ENCODE assay signal across 14 cellular contexts in genomic region chr15:88865498-88866099, GRCh38. TPM values are rescaled to one million over a fixed set of nuclear protein-coding genes. Genes with fewer than 3 reads are reported as not detected.
DNase-seq lines count a peak whose midpoint lies in the region; ATAC-seq, FAIRE-seq and TF ChIP-seq lines count a peak whose summit lies in the region.
"Had no signal": no experiment of that assay in that cellular context is flagged by ENCODE, and none has a peak within 500 bp of the region (broad histone marks: within the 10 kb centered on the region; RNA-seq: fewer than 3 reads in every experiment).

No MANE protein-coding gene starts in this region.

- peaks cover 0 to 34% of the 10 kb centered on the region in 2 donors for H3K27me3 Mint-ChIP-seq in stimulated activated naive B cell treated with anti-CD40 and anti-IgM and Interleukin-4, amounts not matched to agents 10 μg/mL and 1 μg/mL and 100 μg/mL, for 72 hours
- H3K27me3 Mint-ChIP-seq: IgD-negative memory B cell had no signal

- H3K4me3 ChIP-seq in bronchial epithelial cell (ENCODE audit: low read depth, low read length) (no peak overlapping the region), fibroblast of the aortic adventitia (ENCODE audit: low read depth, low read length) (no peak overlapping the region)
- H3K4me3 ChIP-seq: BLaER1, SK-N-MC had no signal

- DNase-seq in NCI-H226 (peak; percentile 61), bronchial epithelial cell (ENCODE audit: low read depth) (peak; percentile 47), fibroblast of the aortic adventitia (ENCODE audit: low read depth) (peak; percentile 28), SW480 (ENCODE audit: low spot score) (no peak)
- no peak for DNase-seq in stimulated activated naive B cell treated with anti-CD40 and anti-IgM and Interleukin-4, amounts not matched to agents 10 μg/mL and 1 μg/mL and 100 μg/mL, for 72 hours
- DNase-seq in effector CD8-positive, alpha-beta T cell (lab: John Stamatoyannopoulos, UW) = no peak
- DNase-seq: NCI-H1436 treated with DMSO at 0.1 percent for 48 hours, NCI-H2081 treated with DMSO at 0.1 percent for 48 hours, NCI-H345, NCI-H526 treated with DMSO at 0.1 percent for 48 hours had no signal

- H3K9me3 Mint-ChIP-seq in stimulated activated naive B cell treated with anti-CD40 and anti-IgM and Interleukin-4, amounts not matched to agents 10 μg/mL and 1 μg/mL and 100 μg/mL, for 72 hours = no peaks in the 10 kb centered on the region
- H3K9me3 Mint-ChIP-seq: IgD-negative memory B cell had no signal

- no peak for TF ChIP-seq CTCF in bronchial epithelial cell (IDR thresholded peaks at IDR 0.05; ENCODE audit: insufficient read depth, low read length, severe bottlenecking)
- no peak for TF ChIP-seq CTCF in fibroblast of the aortic adventitia (IDR thresholded peaks at IDR 0.05; ENCODE audit: insufficient read depth, low read length)

- no peaks in the 10 kb centered on the region for H3K36me3 Mint-ChIP-seq in stimulated activated naive B cell treated with anti-CD40 and anti-IgM and Interleukin-4, amounts not matched to agents 10 μg/mL and 1 μg/mL and 100 μg/mL, for 72 hours
- H3K36me3 Mint-ChIP-seq: IgD-negative memory B cell had no signal

- no peaks in the 10 kb centered on the region for H3K4me1 Mint-ChIP-seq in stimulated activated naive B cell treated with anti-CD40 and anti-IgM and Interleukin-4, amounts not matched to agents 10 μg/mL and 1 μg/mL and 100 μg/mL, for 72 hours
- H3K4me1 Mint-ChIP-seq: IgD-negative memory B cell had no signal

- no peaks in the 10 kb centered on the region for H3K27me3 ChIP-seq in bronchial epithelial cell (ENCODE audit: control insufficient read depth, insufficient read depth, low read length)
- H3K27me3 ChIP-seq: BLaER1 had no signal

- no peaks in the 10 kb centered on the region for H3K36me3 ChIP-seq in bronchial epithelial cell (ENCODE audit: control insufficient read depth, insufficient read depth, low read length)
- H3K36me3 ChIP-seq: BLaER1 had no signal

- ATAC-seq in stimulated activated naive B cell treated with anti-CD40 and anti-IgM and Interleukin-4, amounts not matched to agents 10 μg/mL and 1 μg/mL and 100 μg/mL, for 72 hours (replicated peaks) = no peak
- no peak for ATAC-seq in GM21360 (IDR thresholded peaks at IDR 0.05; ENCODE audit: unreplicated experiment)

- H3K4me3 Mint-ChIP-seq in stimulated activated naive B cell treated with anti-CD40 and anti-IgM and Interleukin-4, amounts not matched to agents 10 μg/mL and 1 μg/mL and 100 μg/mL, for 72 hours = no peak overlapping the region
- H3K4me3 Mint-ChIP-seq: IgD-negative memory B cell had no signal

- no peak for FAIRE-seq in bronchial epithelial cell (lab: Jason Lieb, UNC)

- H3K27ac Mint-ChIP-seq in stimulated activated naive B cell treated with anti-CD40 and anti-IgM and Interleukin-4, amounts not matched to agents 10 μg/mL and 1 μg/mL and 100 μg/mL, for 72 hours = peak overlapping the region; percentile 40
- H3K27ac Mint-ChIP-seq: IgD-negative memory B cell had no signal

RNA-seq across cellular contexts. Expression of gene HAPLN3, which starts 29.7 kb away (rescaled TPM):
- total RNA-seq in bronchial epithelial cell (1.1 and 1.7 TPM in 2 replicates), fibroblast of the aortic adventitia (ENCODE audit: low replicate concordance) (2.8 and 14.6 TPM in 2 replicates)

RNA-seq across cellular contexts. Expression of gene MFGE8, which starts 47.6 kb away (rescaled TPM):
- total RNA-seq in bronchial epithelial cell (24.0 and 38.8 TPM in 2 replicates), fibroblast of the aortic adventitia (ENCODE audit: low replicate concordance) (59.5 and 217 TPM in 2 replicates)

Comparison
In these comparisons a context has a peak if more than half of its experiments do, and no peak if none do; other contexts are left out.
1. DNase-seq: peak in NCI-H226 (single experiment), bronchial epithelial cell (single experiment) and fibroblast of the aortic adventitia (single experiment); none in stimulated activated naive B cell treated with anti-CD40 and anti-IgM and Interleukin-4, amounts not matched to agents 10 μg/mL and 1 μg/mL and 100 μg/mL, for 72 hours (single experiment), SW480 (single experiment) and effector CD8-positive, alpha-beta T cell (single experiment).